Comparison of ENCODE assay signal across 8 cellular contexts in the genomic region with DNA sequence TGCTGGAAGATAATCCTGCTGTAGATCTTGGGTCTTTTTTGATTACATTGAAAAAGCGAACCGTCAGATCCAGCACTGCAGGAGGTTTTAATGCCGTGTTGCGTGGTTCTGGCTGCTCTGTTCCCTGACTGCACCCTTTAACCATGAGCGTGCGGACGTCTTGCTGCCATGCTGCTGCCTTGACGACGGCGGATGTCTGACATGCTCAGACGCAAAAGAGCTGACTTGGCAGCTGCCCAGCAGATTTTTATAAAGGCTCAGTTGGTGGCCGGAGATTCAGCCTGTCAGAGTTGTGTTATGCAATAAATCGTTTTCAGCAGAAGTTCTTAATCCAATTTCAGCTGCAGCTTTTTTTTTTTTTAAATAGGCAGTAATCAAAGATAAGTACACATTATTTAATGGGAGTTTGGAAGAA.
DNase-seq lines count a peak whose midpoint lies in the region; ATAC-seq lines count a peak whose summit lies in the region.

No MANE protein-coding gene starts in this region.

- peak; percentile 17 for DNase-seq in EL
- peak; percentile 81 for DNase-seq in NCI-H146 treated with DMSO at 0.1 percent for 48 hours (lab: John Stamatoyannopoulos, UW; ENCODE audit: unreplicated experiment)
- DNase-seq in UCSD-AML1 (lab: John Stamatoyannopoulos, UW; ENCODE audit: unreplicated experiment) = peak; percentile 40
- peak; percentile 73 for DNase-seq in cerebellum (ENCODE audit: low spot score)
- DNase-seq in kidney tubule cell (ENCODE audit: low spot score) = peak; percentile 83
- peak; percentile 24 to 43 for DNase-seq in stimulated activated CD4-positive, alpha-beta T cell treated with anti-CD3 and anti-CD28 coated beads, Interleukin-4, amount 100 ng/mL, for 4 hours
- DNase-seq in NK-92 (lab: John Stamatoyannopoulos, UW; ENCODE audit: unreplicated experiment) = no peak

- no peak for ATAC-seq in GM19023 (IDR thresholded peaks at IDR 0.05; ENCODE audit: unreplicated experiment)
